Comparison of ENCODE assay signal across 14 cellular contexts in the genomic region with DNA sequence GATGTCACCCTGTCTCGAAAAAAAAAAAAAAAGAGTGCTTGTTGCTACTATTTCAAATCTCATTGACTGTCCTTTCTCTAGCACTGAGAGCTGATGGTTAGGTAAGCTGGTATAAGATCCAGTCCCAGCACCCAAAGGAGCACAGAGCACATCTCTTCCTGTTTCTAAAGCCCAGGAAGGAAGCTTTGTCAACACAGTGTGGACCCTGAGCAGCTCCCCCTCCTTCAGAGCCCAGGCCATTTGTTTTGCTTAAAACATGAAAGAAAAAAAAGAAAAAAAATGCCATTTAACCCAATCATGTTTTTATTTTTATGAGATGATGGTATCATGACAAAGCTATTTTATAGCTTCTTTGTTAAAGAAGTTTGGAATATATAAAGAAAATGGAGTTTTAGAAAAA.
DNase-seq lines count a peak whose midpoint lies in the region; ATAC-seq lines count a peak whose summit lies in the region.
"Had no signal": no experiment of that assay in that cellular context is flagged by ENCODE, and none has a peak within 500 bp of the region (broad histone marks: within the 10 kb centered on the region; RNA-seq: fewer than 3 reads in every experiment).

No MANE protein-coding gene starts in this region.

- no peaks in the 10 kb centered on the region for H3K4me1 Mint-ChIP-seq in activated CD4-positive, alpha-beta T cell treated with anti-CD3 and anti-CD28 coated beads, Interleukin-2, amount 10 ng/mL, durations not matched to agents 7 days and 5 days
- H3K4me1 Mint-ChIP-seq in immature natural killer cell, result no peaks in the 10 kb centered on the region

- H3K4me2 ChIP-seq in mesendoderm (ENCODE audit: low read length), result no peak overlapping the region
- H3K4me2 ChIP-seq: A549 had no signal

- H4K5ac ChIP-seq in mesendoderm (ENCODE audit: low read length), result no peak overlapping the region

- H3K4me3 ChIP-seq in mesendoderm (ENCODE audit: low read length), result no peak overlapping the region
- H3K4me3 ChIP-seq: A549, K562 had no signal

- H3K9me3 Mint-ChIP-seq in activated CD4-positive, alpha-beta T cell treated with anti-CD3 and anti-CD28 coated beads, Interleukin-2, amount 10 ng/mL, durations not matched to agents 7 days and 5 days, result peaks cover 11% of the 10 kb centered on the region
- peaks cover 0 to 2% (median 0%) of the 10 kb centered on the region in 6 donors for H3K9me3 Mint-ChIP-seq in immature natural killer cell
- H3K9me3 Mint-ChIP-seq: HFFc6 had no signal

- H2BK15ac ChIP-seq in mesendoderm (replicated peaks; ENCODE audit: low read depth), result no peak overlapping the region

- no peaks in the 10 kb centered on the region for H3K27me3 ChIP-seq in mesendoderm (ENCODE audit: insufficient read depth, low read length, poor library complexity)

- no peak overlapping the region for H3K4me3 Mint-ChIP-seq in activated CD4-positive, alpha-beta T cell treated with anti-CD3 and anti-CD28 coated beads, Interleukin-2, amount 10 ng/mL, durations not matched to agents 7 days and 5 days
- H3K4me3 Mint-ChIP-seq in immature natural killer cell, result no peak overlapping the region
- H3K4me3 Mint-ChIP-seq: CD4-positive, CD25-positive, alpha-beta regulatory T cell; HFFc6 had no signal

- POLR2A ChIA-PET in activated CD4-positive, alpha-beta T cell treated with anti-CD3 and anti-CD28 coated beads, Interleukin-2, amount 10 ng/mL, durations not matched to agents 7 days and 5 days (lab: Charles Lee), result interaction anchor here (0.6 kb wide), 1 partner anchor 36 kb away, joined by 3 read pairs; no protein-coding TSS in a partner anchor

- H3K27ac ChIP-seq in mesendoderm (ENCODE audit: low read depth, low read length), result no peak overlapping the region
- H3K27ac ChIP-seq: A549, HL-60 had no signal

- peaks cover 15% of the 10 kb centered on the region for H3K27me3 Mint-ChIP-seq in activated CD4-positive, alpha-beta T cell treated with anti-CD3 and anti-CD28 coated beads, Interleukin-2, amount 10 ng/mL, durations not matched to agents 7 days and 5 days
- peaks cover 0 to 2% (median 0%) of the 10 kb centered on the region in 3 donors for H3K27me3 Mint-ChIP-seq in immature natural killer cell (ENCODE audit: low read depth in 3 of 3)

- H3K4ac ChIP-seq in mesendoderm (ENCODE audit: low read depth, low read length), result peak overlapping the region; percentile 28

- no CpG with 5 or more reads among the region's 1 CpG for WGBS in mesendoderm (ENCODE audit: extremely low coverage, insufficient coverage, low lambda C conversion rate)

- H3K4me1 ChIP-seq in mesendoderm (ENCODE audit: control insufficient read depth, low read depth, low read length), result no peaks in the 10 kb centered on the region
- H3K4me1 ChIP-seq: A549 had no signal

- no peak overlapping the region for H2BK5ac ChIP-seq in mesendoderm (ENCODE audit: low read length)

- H3K56ac ChIP-seq in mesendoderm (ENCODE audit: low read length), result no peak overlapping the region

- no peak overlapping the region for H3K9ac ChIP-seq in mesendoderm (ENCODE audit: low read length)

- no peak overlapping the region for H4K8ac ChIP-seq in mesendoderm (ENCODE audit: low read depth, low read length)

- DNase-seq in EH (ENCODE audit: low read depth) (peak; percentile 55), Kasumi-1 (lab: John Stamatoyannopoulos, UW) (peak; percentile 55 to 76), mesendoderm (no peak), NCI-H526 treated with DMSO at 0.1 percent for 48 hours (lab: John Stamatoyannopoulos, UW) (no peak), immature natural killer cell (no peak)
- no peak for DNase-seq in activated CD4-positive, alpha-beta T cell treated with anti-CD3 and anti-CD28 coated beads, Interleukin-2, amount 10 ng/mL, durations not matched to agents 7 days and 5 days
- DNase-seq: CD4-positive, CD25-positive, alpha-beta regulatory T cell; DMS53; HCEC 1CT; HFFc6 had no signal

- no peaks in the 10 kb centered on the region for H3K79me2 ChIP-seq in mesendoderm (ENCODE audit: control insufficient read depth, insufficient read depth, low read length)

- no peak overlapping the region for H2BK120ac ChIP-seq in mesendoderm (ENCODE audit: low read depth, low read length)

- H3K36me3 Mint-ChIP-seq in activated CD4-positive, alpha-beta T cell treated with anti-CD3 and anti-CD28 coated beads, Interleukin-2, amount 10 ng/mL, durations not matched to agents 7 days and 5 days (ENCODE audit: low read depth), result no peaks in the 10 kb centered on the region
- H3K36me3 Mint-ChIP-seq in immature natural killer cell, result peaks cover 0 to 4% (median 3%) of the 10 kb centered on the region in 3 donors
- H3K36me3 Mint-ChIP-seq: CD4-positive, CD25-positive, alpha-beta regulatory T cell had no signal

- H2AK5ac ChIP-seq in mesendoderm (ENCODE audit: low read length), result no peak overlapping the region

- no peaks in the 10 kb centered on the region for H3K79me1 ChIP-seq in mesendoderm (ENCODE audit: low read length)

- H3K18ac ChIP-seq in mesendoderm (ENCODE audit: low read length), result no peak overlapping the region

- H3K27ac Mint-ChIP-seq in activated CD4-positive, alpha-beta T cell treated with anti-CD3 and anti-CD28 coated beads, Interleukin-2, amount 10 ng/mL, durations not matched to agents 7 days and 5 days, result no peak overlapping the region
- no peak overlapping the region for H3K27ac Mint-ChIP-seq in immature natural killer cell
- H3K27ac Mint-ChIP-seq: CD4-positive, CD25-positive, alpha-beta regulatory T cell; HFFc6 had no signal

- no peak for ATAC-seq in GM19397 (IDR thresholded peaks at IDR 0.05; ENCODE audit: unreplicated experiment)
- ATAC-seq: A549, K562 had no signal

- no peak overlapping the region for H3K23ac ChIP-seq in mesendoderm (ENCODE audit: low read length)

- no peaks in the 10 kb centered on the region for H3K36me3 ChIP-seq in mesendoderm (ENCODE audit: control insufficient read depth, insufficient read depth, low read length)

- CTCF ChIA-PET in activated CD4-positive, alpha-beta T cell treated with anti-CD3 and anti-CD28 coated beads, Interleukin-2, amount 10 ng/mL, durations not matched to agents 7 days and 5 days (lab: Charles Lee), result interaction anchor here (0.6 kb wide), 1 partner anchor 539 kb away, joined by 4 read pairs; no protein-coding TSS in a partner anchor

Comparison
In these comparisons a context has a peak if more than half of its experiments do, and no peak if none do; other contexts are left out.
1. DNase-seq: peak in EH (single experiment) and Kasumi-1 (2 of 2); none in mesendoderm (single experiment), NCI-H526 treated with DMSO at 0.1 percent for 48 hours (single experiment), activated CD4-positive, alpha-beta T cell treated with anti-CD3 and anti-CD28 coated beads, Interleukin-2, amount 10 ng/mL, durations not matched to agents 7 days and 5 days (single experiment) and immature natural killer cell (0 of 3).